In the genomic region with DNA sequence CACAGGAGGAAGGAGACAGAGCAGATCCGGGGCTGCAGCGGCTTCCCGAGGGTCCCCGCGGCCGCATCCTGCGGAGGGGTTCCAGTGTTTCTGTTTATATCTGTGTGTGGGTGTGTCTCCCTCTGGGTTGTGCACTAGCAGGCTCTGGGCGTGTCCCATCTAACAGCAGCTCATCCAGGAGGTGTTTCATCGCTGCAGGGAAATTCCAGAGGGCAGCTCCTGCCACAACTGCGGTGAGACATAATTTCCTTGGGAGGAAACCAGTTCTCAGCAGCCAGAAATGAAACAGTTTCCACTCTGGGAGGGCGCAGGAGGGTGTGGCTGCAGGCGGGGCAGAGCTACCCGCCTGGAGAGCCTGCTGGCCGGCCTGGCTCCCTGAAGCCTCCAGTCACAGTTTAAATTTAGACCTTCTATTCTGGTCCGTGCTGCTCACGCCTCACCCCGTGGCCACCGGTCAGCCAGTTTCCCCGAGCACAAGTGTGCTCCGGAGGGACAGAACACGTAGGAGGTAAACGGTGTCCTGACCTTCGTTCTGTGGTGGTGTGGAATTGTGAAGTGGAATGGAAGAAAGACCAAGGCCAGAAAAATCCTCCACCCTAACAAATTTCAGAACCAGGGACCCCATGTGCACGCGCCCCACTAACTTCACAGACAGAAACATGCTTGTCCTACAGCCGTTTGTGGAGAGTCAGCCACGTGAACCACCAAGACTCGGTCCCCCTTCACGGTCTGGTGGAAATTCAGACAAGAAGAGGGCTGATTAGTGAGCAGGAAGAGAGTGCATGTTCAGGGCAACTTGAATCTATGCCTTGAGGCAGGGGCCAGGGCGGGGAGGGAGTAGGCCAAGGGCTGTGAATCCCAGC, we compare ENCODE assay signal across 1 cellular context.
TF ChIP-seq lines count a peak whose summit lies in the region.

No MANE protein-coding gene starts in this region.

TF ChIP-seq in GM12878, 131 proteins besides CTCF, POLR2A, EP300 and RAD21 (continued from another document):
- TF ChIP-seq IKZF1 (conservative IDR thresholded peaks at IDR 0.05) (peak; percentile 94), KLF5 (IDR thresholded peaks at IDR 0.05; ENCODE audit: partially characterized antibody) (peak; percentile 24), ZNF622 (IDR thresholded peaks at IDR 0.05) (no peak), DPF2 (IDR thresholded peaks at IDR 0.05) (peak; percentile 67; the same call in 1 of the 2 replicates), RUNX3 (IDR thresholded peaks at IDR 0.05; ENCODE audit: low read length) (peak; percentile 80), RELA (IDR thresholded peaks at IDR 0.05; ENCODE audit: borderline replicate concordance, partially characterized antibody) (peak; percentile 9), PAX5 (IDR thresholded peaks at IDR 0.05; ENCODE audit: borderline replicate concordance, low read depth, low read length) (peak; percentile 52; the same call in 1 of the 2 replicates), MEF2B (IDR thresholded peaks at IDR 0.05; ENCODE audit: partially characterized antibody, poor library complexity, severe bottlenecking) (peak; percentile 67), IRF4 (IDR thresholded peaks at IDR 0.05; ENCODE audit: low read depth, low read length) (no peak), MEF2A (IDR thresholded peaks at IDR 0.05; ENCODE audit: insufficient read depth, low read depth, low read length) (0 out of 2 replicates have a peak, but pooled peaks have one; percentile 1), GATAD2B (conservative IDR thresholded peaks at IDR 0.05; ENCODE audit: low read depth) (peak; percentile 69), BACH1 (IDR thresholded peaks at IDR 0.05; ENCODE audit: borderline replicate concordance) (0 out of 2 replicates have a peak, but pooled peaks have one; percentile 9), SP1 (IDR thresholded peaks at IDR 0.05; ENCODE audit: low read depth, low read length) (no peak), EED (IDR thresholded peaks at IDR 0.05; ENCODE audit: low read depth) (peak; percentile 88), IKZF2 (IDR thresholded peaks at IDR 0.05) (peak; percentile 81 to 82), ZNF217 (IDR thresholded peaks at IDR 0.05) (no peak), RAD51 (IDR thresholded peaks at IDR 0.05) (peak; percentile 40; the same call in 1 of the 2 replicates), EGR1 (IDR thresholded peaks at IDR 0.05; ENCODE audit: borderline replicate concordance in 1 of 2, low read depth in 2 of 2, low read length in 2 of 2) (peak in 1 of 2 experiments; percentile 5; a peak in 1 of 3 replicates), RB1 (IDR thresholded peaks at IDR 0.05; ENCODE audit: borderline replicate concordance) (peak; percentile 44; the same call in 1 of the 2 replicates), NBN (IDR thresholded peaks at IDR 0.05) (peak; percentile 69; the same call in 1 of the 2 replicates), BHLHE40 (IDR thresholded peaks at IDR 0.05; ENCODE audit: borderline replicate concordance in 1 of 2, low read depth in 2 of 2, low read length in 1 of 2) (peak; percentile 29 to 69; a peak in 3 of 4 replicates), ATF7 (IDR thresholded peaks at IDR 0.05; ENCODE audit: low read depth) (0 out of 2 replicates have a peak, but pooled peaks have one; percentile 7), NR2F1 (conservative IDR thresholded peaks at IDR 0.05) (0 out of 2 replicates have a peak, but pooled peaks have one; percentile 29)
- TF ChIP-seq, protein P1, sequence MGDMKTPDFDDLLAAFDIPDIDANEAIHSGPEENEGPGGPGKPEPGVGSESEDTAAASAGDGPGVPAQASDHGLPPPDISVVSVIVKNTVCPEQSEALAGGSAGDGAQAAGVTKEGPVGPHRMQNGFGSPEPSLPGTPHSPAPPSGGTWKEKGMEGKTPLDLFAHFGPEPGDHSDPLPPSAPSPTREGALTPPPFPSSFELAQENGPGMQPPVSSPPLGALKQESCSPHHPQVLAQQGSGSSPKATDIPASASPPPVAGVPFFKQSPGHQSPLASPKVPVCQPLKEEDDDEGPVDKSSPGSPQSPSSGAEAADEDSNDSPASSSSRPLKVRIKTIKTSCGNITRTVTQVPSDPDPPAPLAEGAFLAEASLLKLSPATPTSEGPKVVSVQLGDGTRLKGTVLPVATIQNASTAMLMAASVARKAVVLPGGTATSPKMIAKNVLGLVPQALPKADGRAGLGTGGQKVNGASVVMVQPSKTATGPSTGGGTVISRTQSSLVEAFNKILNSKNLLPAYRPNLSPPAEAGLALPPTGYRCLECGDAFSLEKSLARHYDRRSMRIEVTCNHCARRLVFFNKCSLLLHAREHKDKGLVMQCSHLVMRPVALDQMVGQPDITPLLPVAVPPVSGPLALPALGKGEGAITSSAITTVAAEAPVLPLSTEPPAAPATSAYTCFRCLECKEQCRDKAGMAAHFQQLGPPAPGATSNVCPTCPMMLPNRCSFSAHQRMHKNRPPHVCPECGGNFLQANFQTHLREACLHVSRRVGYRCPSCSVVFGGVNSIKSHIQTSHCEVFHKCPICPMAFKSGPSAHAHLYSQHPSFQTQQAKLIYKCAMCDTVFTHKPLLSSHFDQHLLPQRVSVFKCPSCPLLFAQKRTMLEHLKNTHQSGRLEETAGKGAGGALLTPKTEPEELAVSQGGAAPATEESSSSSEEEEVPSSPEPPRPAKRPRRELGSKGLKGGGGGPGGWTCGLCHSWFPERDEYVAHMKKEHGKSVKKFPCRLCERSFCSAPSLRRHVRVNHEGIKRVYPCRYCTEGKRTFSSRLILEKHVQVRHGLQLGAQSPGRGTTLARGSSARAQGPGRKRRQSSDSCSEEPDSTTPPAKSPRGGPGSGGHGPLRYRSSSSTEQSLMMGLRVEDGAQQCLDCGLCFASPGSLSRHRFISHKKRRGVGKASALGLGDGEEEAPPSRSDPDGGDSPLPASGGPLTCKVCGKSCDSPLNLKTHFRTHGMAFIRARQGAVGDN (IDR thresholded peaks at IDR 0.05), result peak; percentile 94
- TF ChIP-seq, protein P2, sequence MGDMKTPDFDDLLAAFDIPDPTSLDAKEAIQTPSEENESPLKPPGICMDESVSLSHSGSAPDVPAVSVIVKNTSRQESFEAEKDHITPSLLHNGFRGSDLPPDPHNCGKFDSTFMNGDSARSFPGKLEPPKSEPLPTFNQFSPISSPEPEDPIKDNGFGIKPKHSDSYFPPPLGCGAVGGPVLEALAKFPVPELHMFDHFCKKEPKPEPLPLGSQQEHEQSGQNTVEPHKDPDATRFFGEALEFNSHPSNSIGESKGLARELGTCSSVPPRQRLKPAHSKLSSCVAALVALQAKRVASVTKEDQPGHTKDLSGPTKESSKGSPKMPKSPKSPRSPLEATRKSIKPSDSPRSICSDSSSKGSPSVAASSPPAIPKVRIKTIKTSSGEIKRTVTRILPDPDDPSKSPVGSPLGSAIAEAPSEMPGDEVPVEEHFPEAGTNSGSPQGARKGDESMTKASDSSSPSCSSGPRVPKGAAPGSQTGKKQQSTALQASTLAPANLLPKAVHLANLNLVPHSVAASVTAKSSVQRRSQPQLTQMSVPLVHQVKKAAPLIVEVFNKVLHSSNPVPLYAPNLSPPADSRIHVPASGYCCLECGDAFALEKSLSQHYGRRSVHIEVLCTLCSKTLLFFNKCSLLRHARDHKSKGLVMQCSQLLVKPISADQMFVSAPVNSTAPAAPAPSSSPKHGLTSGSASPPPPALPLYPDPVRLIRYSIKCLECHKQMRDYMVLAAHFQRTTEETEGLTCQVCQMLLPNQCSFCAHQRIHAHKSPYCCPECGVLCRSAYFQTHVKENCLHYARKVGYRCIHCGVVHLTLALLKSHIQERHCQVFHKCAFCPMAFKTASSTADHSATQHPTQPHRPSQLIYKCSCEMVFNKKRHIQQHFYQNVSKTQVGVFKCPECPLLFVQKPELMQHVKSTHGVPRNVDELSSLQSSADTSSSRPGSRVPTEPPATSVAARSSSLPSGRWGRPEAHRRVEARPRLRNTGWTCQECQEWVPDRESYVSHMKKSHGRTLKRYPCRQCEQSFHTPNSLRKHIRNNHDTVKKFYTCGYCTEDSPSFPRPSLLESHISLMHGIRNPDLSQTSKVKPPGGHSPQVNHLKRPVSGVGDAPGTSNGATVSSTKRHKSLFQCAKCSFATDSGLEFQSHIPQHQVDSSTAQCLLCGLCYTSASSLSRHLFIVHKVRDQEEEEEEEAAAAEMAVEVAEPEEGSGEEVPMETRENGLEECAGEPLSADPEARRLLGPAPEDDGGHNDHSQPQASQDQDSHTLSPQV (IDR thresholded peaks at IDR 0.05), result no peak
- TF ChIP-seq, protein P3, sequence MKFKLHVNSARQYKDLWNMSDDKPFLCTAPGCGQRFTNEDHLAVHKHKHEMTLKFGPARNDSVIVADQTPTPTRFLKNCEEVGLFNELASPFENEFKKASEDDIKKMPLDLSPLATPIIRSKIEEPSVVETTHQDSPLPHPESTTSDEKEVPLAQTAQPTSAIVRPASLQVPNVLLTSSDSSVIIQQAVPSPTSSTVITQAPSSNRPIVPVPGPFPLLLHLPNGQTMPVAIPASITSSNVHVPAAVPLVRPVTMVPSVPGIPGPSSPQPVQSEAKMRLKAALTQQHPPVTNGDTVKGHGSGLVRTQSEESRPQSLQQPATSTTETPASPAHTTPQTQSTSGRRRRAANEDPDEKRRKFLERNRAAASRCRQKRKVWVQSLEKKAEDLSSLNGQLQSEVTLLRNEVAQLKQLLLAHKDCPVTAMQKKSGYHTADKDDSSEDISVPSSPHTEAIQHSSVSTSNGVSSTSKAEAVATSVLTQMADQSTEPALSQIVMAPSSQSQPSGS (IDR thresholded peaks at IDR 0.05; ENCODE audit: low read length), result no peak
- TF ChIP-seq, protein P4, sequence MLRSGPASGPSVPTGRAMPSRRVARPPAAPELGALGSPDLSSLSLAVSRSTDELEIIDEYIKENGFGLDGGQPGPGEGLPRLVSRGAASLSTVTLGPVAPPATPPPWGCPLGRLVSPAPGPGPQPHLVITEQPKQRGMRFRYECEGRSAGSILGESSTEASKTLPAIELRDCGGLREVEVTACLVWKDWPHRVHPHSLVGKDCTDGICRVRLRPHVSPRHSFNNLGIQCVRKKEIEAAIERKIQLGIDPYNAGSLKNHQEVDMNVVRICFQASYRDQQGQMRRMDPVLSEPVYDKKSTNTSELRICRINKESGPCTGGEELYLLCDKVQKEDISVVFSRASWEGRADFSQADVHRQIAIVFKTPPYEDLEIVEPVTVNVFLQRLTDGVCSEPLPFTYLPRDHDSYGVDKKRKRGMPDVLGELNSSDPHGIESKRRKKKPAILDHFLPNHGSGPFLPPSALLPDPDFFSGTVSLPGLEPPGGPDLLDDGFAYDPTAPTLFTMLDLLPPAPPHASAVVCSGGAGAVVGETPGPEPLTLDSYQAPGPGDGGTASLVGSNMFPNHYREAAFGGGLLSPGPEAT (IDR thresholded peaks at IDR 0.05; ENCODE audit: low read depth), result peak; percentile 80; the same call in 1 of the 2 replicates
- TF ChIP-seq, protein P5, sequence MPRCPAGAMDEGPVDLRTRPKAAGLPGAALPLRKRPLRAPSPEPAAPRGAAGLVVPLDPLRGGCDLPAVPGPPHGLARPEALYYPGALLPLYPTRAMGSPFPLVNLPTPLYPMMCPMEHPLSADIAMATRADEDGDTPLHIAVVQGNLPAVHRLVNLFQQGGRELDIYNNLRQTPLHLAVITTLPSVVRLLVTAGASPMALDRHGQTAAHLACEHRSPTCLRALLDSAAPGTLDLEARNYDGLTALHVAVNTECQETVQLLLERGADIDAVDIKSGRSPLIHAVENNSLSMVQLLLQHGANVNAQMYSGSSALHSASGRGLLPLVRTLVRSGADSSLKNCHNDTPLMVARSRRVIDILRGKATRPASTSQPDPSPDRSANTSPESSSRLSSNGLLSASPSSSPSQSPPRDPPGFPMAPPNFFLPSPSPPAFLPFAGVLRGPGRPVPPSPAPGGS (IDR thresholded peaks at IDR 0.05; ENCODE audit: borderline replicate concordance, insufficient read depth, low read depth, low read length, poor library complexity, severe bottlenecking), result no peak
- TF ChIP-seq, protein P6, sequence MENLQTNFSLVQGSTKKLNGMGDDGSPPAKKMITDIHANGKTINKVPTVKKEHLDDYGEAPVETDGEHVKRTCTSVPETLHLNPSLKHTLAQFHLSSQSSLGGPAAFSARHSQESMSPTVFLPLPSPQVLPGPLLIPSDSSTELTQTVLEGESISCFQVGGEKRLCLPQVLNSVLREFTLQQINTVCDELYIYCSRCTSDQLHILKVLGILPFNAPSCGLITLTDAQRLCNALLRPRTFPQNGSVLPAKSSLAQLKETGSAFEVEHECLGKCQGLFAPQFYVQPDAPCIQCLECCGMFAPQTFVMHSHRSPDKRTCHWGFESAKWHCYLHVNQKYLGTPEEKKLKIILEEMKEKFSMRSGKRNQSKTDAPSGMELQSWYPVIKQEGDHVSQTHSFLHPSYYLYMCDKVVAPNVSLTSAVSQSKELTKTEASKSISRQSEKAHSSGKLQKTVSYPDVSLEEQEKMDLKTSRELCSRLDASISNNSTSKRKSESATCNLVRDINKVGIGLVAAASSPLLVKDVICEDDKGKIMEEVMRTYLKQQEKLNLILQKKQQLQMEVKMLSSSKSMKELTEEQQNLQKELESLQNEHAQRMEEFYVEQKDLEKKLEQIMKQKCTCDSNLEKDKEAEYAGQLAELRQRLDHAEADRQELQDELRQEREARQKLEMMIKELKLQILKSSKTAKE (IDR thresholded peaks at IDR 0.05; ENCODE audit: low read depth, poor library complexity, severe bottlenecking), result peak; percentile 45
